26 cellular contexts compared by ENCODE assay signal in genomic region chr7:124553485-124553884, GRCh38.
"Had no signal": no experiment of that assay in that cellular context is flagged by ENCODE, and none has a peak within 500 bp of the region (broad histone marks: within the 10 kb centered on the region; RNA-seq: fewer than 3 reads in every experiment).

No MANE protein-coding gene starts in this region.

- H3K4me1 ChIP-seq: neural progenitor cell, psoas muscle, spleen, stomach, thyroid gland, tibial nerve, upper lobe of left lung, vagina had no signal

- H3K4me3 ChIP-seq: neural progenitor cell, ovary, psoas muscle, skin epidermis, smooth muscle cell, spleen, stomach, thoracic aorta, thyroid gland, tibial nerve, upper lobe of left lung, vagina had no signal

- ATAC-seq: naive thymus-derived CD4-positive, alpha-beta T cell; natural killer cell; psoas muscle; right cardiac atrium; sciatic nerve; stimulated activated naive B cell treated with anti-CD40 and anti-IgM and Interleukin-4, amounts not matched to agents 10 μg/mL and 1 μg/mL and 100 μg/mL, for 72 hours had no signal

- H3K9ac ChIP-seq: neural progenitor cell had no signal

- H3K36me3 ChIP-seq: neural progenitor cell, ovary, spleen, stomach, thoracic aorta, thyroid gland, tibial nerve, upper lobe of left lung, vagina had no signal

- H3K9me3 ChIP-seq: ovary, psoas muscle, spleen, stomach, thoracic aorta, thyroid gland, tibial nerve, upper lobe of left lung, vagina had no signal

- FAIRE-seq: urothelium cell line had no signal

- H3K4me2 ChIP-seq: neural progenitor cell, smooth muscle cell had no signal

- DNase-seq: naive thymus-derived CD4-positive, alpha-beta T cell; natural killer cell; occipital lobe; ovary; psoas muscle; right cardiac atrium; spleen; stimulated activated CD4-positive, alpha-beta T cell treated with anti-CD3 and anti-CD28 coated beads, Interleukin-12 subunit alpha, Interleukin-12 subunit beta, amount 100 ng/mL, for 4 hours; stimulated activated CD4-positive, alpha-beta T cell treated with anti-CD3 and anti-CD28 coated beads, Interleukin-1b, Interleukin-23, amount 100 ng/mL, for 48 hours; stimulated activated CD4-positive, alpha-beta T cell treated with anti-CD3 and anti-CD28 coated beads, Interleukin-4, amount 100 ng/mL, for 1 hour; stimulated activated CD4-positive, alpha-beta T cell treated with anti-CD3 and anti-CD28 coated beads, Interleukin-4, amount 100 ng/mL, for 4 hours; stimulated activated CD8-positive, alpha-beta memory T cell treated with anti-CD3 and anti-CD28 coated beads, Interleukin-4, amount 100 ng/mL, for 48 hours; stimulated activated naive B cell treated with anti-CD40 and anti-IgM and Interleukin-4, amounts not matched to agents 10 μg/mL and 1 μg/mL and 100 μg/mL, for 72 hours; stimulated activated naive CD4-positive, alpha-beta T cell treated with Interleukin-2 at 50 U/mL for 16 hours; stomach; thyroid gland; trophoblast cell; upper lobe of left lung had no signal

- H3K27me3 ChIP-seq: neural progenitor cell, ovary, spleen, stomach, thyroid gland, tibial nerve, upper lobe of left lung, vagina had no signal

- H2AFZ ChIP-seq: neural progenitor cell had no signal

- H3K27ac ChIP-seq: neural progenitor cell, ovary, psoas muscle, skin epidermis, spleen, stomach, thoracic aorta, thyroid gland, tibial nerve, upper lobe of left lung, vagina had no signal
